31 cellular contexts compared by ENCODE assay signal in genomic region chr18:25409971-25410370, GRCh38.
"Had no signal": no experiment of that assay in that cellular context is flagged by ENCODE, and none has a peak within 500 bp of the region (broad histone marks: within the 10 kb centered on the region; RNA-seq: fewer than 3 reads in every experiment).

No MANE protein-coding gene starts in this region.

- H3K36me3 ChIP-seq: adrenal gland, ascending aorta, brain microvascular endothelial cell, breast epithelium, cardiac muscle cell had no signal

- ATAC-seq: activated naive CD4-positive, alpha-beta T cell treated with anti-CD3 and anti-CD28 coated beads, Interleukin-2, amount 50 U/mL, for 72 hours; activated naive CD8-positive, alpha-beta T cell treated with anti-CD3 and anti-CD28 coated beads, Interleukin-2, amount 50 U/mL, for 24 hours; activated T-cell treated with anti-CD3 and anti-CD28 coated beads, Interleukin-2, amount 50 U/mL, for 4 hours; activated T-cell treated with anti-CD3 and anti-CD28 coated beads, Interleukin-2, amount 50 U/mL, for 72 hours; activated T-helper 17 cell treated with anti-CD3 and anti-CD28 coated beads, Interleukin-2, amount 50 U/mL, for 72 hours; body of pancreas had no signal

- H3K27me3 ChIP-seq: adrenal gland, ascending aorta, body of pancreas, brain microvascular endothelial cell, breast epithelium, cardiac muscle cell had no signal

- H3K4me1 ChIP-seq: adrenal gland, ascending aorta, body of pancreas, breast epithelium had no signal

- H3K27ac ChIP-seq: adrenal gland, ascending aorta, body of pancreas, brain microvascular endothelial cell, breast epithelium, cardiac muscle cell had no signal

- DNase-seq: activated effector memory CD4-positive, alpha-beta T cell treated with anti-CD3 and anti-CD28 coated beads, Interleukin-2, amount 50 U/mL, for 16 hours; activated effector memory CD4-positive, alpha-beta T cell treated with Interleukin-2 at 50 U/mL for 16 hours; activated gamma-delta T cell; activated gamma-delta T cell treated with Interleukin-2 at 50 U/mL for 16 hours; activated naive CD4-positive, alpha-beta T cell; activated naive CD4-positive, alpha-beta T cell treated with anti-CD3 and anti-CD28 coated beads for 36 hours; activated naive CD4-positive, alpha-beta T cell treated with anti-CD3 and anti-CD28 coated beads, Interleukin-2, amount 10 ng/mL, durations not matched to agents 7 days and 5 days; activated naive CD4-positive, alpha-beta T cell treated with anti-CD3 and anti-CD28 coated beads, Interleukin-2, amount 50 U/mL, for 16 hours; activated naive CD4-positive, alpha-beta T cell treated with Interleukin-2 at 50 U/mL for 16 hours; activated naive CD8-positive, alpha-beta T cell treated with anti-CD3 and anti-CD28 coated beads for 36 hours; activated naive CD8-positive, alpha-beta T cell treated with anti-CD3 and anti-CD28 coated beads, Interleukin-2, amount 10 ng/mL, durations not matched to agents 7 days and 5 days; activated naive CD8-positive, alpha-beta T cell treated with anti-CD3 and anti-CD28 coated beads, Interleukin-2, amount 50 U/mL, for 24 hours; activated T-cell treated with anti-CD3 and anti-CD28 coated beads, Interleukin-2, amount 50 U/mL, for 24 hours; activated T-cell treated with anti-CD3 and anti-CD28 coated beads, Interleukin-2, amount 50 U/mL, for 4 hours; activated T-cell treated with anti-CD3 and anti-CD28 coated beads, Interleukin-2, amount 50 U/mL, for 48 hours; activated T-cell treated with anti-CD3 and anti-CD28 coated beads, Interleukin-2, amount 50 U/mL, for 72 hours; adrenal gland; amniotic stem cell; amygdala; anterior cingulate cortex; aorta; body of pancreas; brain microvascular endothelial cell; caudate nucleus; central memory CD4-positive, alpha-beta T cell; cerebellar nuclear complex had no signal

- H3K9me3 ChIP-seq: adrenal gland, ascending aorta, body of pancreas, breast epithelium had no signal

- H3K4me3 ChIP-seq: adrenal gland, ascending aorta, body of pancreas, breast epithelium, cardiac muscle cell had no signal
